17 cellular contexts compared by ENCODE assay signal in genomic region chr20:40866056-40866455, GRCh38.
A peak's percentile ranks its signal among the peaks of the same experiment; 100 is the strongest.
DNase-seq lines count a peak whose midpoint lies in the region; ATAC-seq and TF ChIP-seq lines count a peak whose summit lies in the region.
"Had no signal": no experiment of that assay in that cellular context is flagged by ENCODE, and none has a peak within 500 bp of the region (broad histone marks: within the 10 kb centered on the region; RNA-seq: fewer than 3 reads in every experiment).

No MANE protein-coding gene starts in this region.

- no peak overlapping the region for H3K4me3 ChIP-seq in heart left ventricle
- H3K4me3 ChIP-seq: BLaER1 treated with 17β-estradiol and CSF1 and Interleukin-3, amounts not matched to agents 10 nM and 100 nM had no signal

- peak overlapping the region; percentile 19 to 91 (median 78) for H3K27ac Mint-ChIP-seq in nephron
- H3K27ac Mint-ChIP-seq in activated CD8-positive, alpha-beta T cell treated with anti-CD3 and anti-CD28 coated beads, Interleukin-2, amount 10 ng/mL, durations not matched to agents 7 days and 5 days = no peak overlapping the region
- H3K27ac Mint-ChIP-seq: CD4-positive, CD25-positive, alpha-beta regulatory T cell; HFFc6 had no signal

- DNase-seq in Right ventricle myocardium inferior (ENCODE audit: missing footprints) = no peak
- DNase-seq in cardiac septum (ENCODE audit: low spot score) = no peak
- DNase-seq in heart left ventricle = peak in 3 of 5 donors; percentile 11 to 56 (median 29)
- DNase-seq in activated CD8-positive, alpha-beta T cell treated with anti-CD3 and anti-CD28 coated beads, Interleukin-2, amount 10 ng/mL, durations not matched to agents 7 days and 5 days = no peak
- no peak for DNase-seq in activated naive CD4-positive, alpha-beta T cell (lab: John Stamatoyannopoulos, UW)
- no peak for DNase-seq in dedifferentiated amniotic fluid mesenchymal stem cell (ENCODE audit: extremely low spot score)
- DNase-seq: AML-193; CD4-positive, CD25-positive, alpha-beta regulatory T cell; DND-41; GF-D8; HCEC 1CT; HFFc6 had no signal

- H3K27me3 ChIP-seq in heart left ventricle = peaks cover 0 to 7% (median 0%) of the 10 kb centered on the region in 9 donors
- H3K27me3 ChIP-seq: BLaER1 treated with 17β-estradiol and CSF1 and Interleukin-3, amounts not matched to agents 10 nM and 100 nM had no signal

- no peaks in the 10 kb centered on the region for H3K27me3 Mint-ChIP-seq in nephron (ENCODE audit: low read depth)
- H3K27me3 Mint-ChIP-seq in activated CD8-positive, alpha-beta T cell treated with anti-CD3 and anti-CD28 coated beads, Interleukin-2, amount 10 ng/mL, durations not matched to agents 7 days and 5 days (ENCODE audit: low read depth) = peaks cover 6% of the 10 kb centered on the region

- CTCF ChIA-PET in activated CD8-positive, alpha-beta T cell treated with anti-CD3 and anti-CD28 coated beads, Interleukin-2, amount 10 ng/mL, durations not matched to agents 7 days and 5 days (lab: Charles Lee) = no interaction called here

- intact Hi-C loops in Right ventricle myocardium inferior (cut with DNase I) = no loop called here
- intact Hi-C loops in cardiac septum (cut with DNase I) = no loop called here
- intact Hi-C loops in heart left ventricle (cut with DNase I) = no loop called here

- peaks cover 53% of the 10 kb centered on the region for H3K4me1 Mint-ChIP-seq in nephron
- no peaks in the 10 kb centered on the region for H3K4me1 Mint-ChIP-seq in activated CD8-positive, alpha-beta T cell treated with anti-CD3 and anti-CD28 coated beads, Interleukin-2, amount 10 ng/mL, durations not matched to agents 7 days and 5 days (ENCODE audit: low read depth)
- H3K4me1 Mint-ChIP-seq: CD4-positive, CD25-positive, alpha-beta regulatory T cell had no signal

- TF ChIP-seq CTCF in heart left ventricle (IDR thresholded peaks at IDR 0.05) (no peak), nephron (IDR thresholded peaks at IDR 0.05; ENCODE audit: unreplicated experiment in 3 of 3) (no peak)

- no peaks in the 10 kb centered on the region for H3K36me3 ChIP-seq in heart left ventricle
- H3K36me3 ChIP-seq: BLaER1 treated with 17β-estradiol and CSF1 and Interleukin-3, amounts not matched to agents 10 nM and 100 nM had no signal

- peaks cover 0 to 45% (median 18%) of the 10 kb centered on the region in 12 donors for H3K4me1 ChIP-seq in heart left ventricle

- no peaks in the 10 kb centered on the region for H3K9me3 ChIP-seq in heart left ventricle
- H3K9me3 ChIP-seq: BLaER1 treated with 17β-estradiol and CSF1 and Interleukin-3, amounts not matched to agents 10 nM and 100 nM had no signal

- no peaks in the 10 kb centered on the region for H3K36me3 Mint-ChIP-seq in nephron (ENCODE audit: low read depth)
- H3K36me3 Mint-ChIP-seq in activated CD8-positive, alpha-beta T cell treated with anti-CD3 and anti-CD28 coated beads, Interleukin-2, amount 10 ng/mL, durations not matched to agents 7 days and 5 days (ENCODE audit: low read depth) = no peaks in the 10 kb centered on the region
- H3K36me3 Mint-ChIP-seq: CD4-positive, CD25-positive, alpha-beta regulatory T cell had no signal

- peak overlapping the region in 1 of 12 donors; percentile 48 for H3K27ac ChIP-seq in heart left ventricle
- H3K27ac ChIP-seq: 22Rv1; BLaER1 treated with 17β-estradiol and CSF1 and Interleukin-3, amounts not matched to agents 10 nM and 100 nM had no signal

- POLR2A ChIA-PET in activated CD8-positive, alpha-beta T cell treated with anti-CD3 and anti-CD28 coated beads, Interleukin-2, amount 10 ng/mL, durations not matched to agents 7 days and 5 days (lab: Charles Lee) = no interaction called here

- peak overlapping the region in 2 of 3 experiments; percentile 19 to 42 for H3K4me3 Mint-ChIP-seq in nephron
- no peak overlapping the region for H3K4me3 Mint-ChIP-seq in activated CD8-positive, alpha-beta T cell treated with anti-CD3 and anti-CD28 coated beads, Interleukin-2, amount 10 ng/mL, durations not matched to agents 7 days and 5 days
- H3K4me3 Mint-ChIP-seq: CD4-positive, CD25-positive, alpha-beta regulatory T cell; HFFc6 had no signal

- TF ChIP-seq POLR2A in heart left ventricle (IDR thresholded peaks at IDR 0.05) = no peak

- ATAC-seq in Right ventricle myocardium inferior (peak; percentile 74), heart left ventricle (peak in 3 of 4 donors; percentile 14 to 22 (median 21)), GM18858 (IDR thresholded peaks at IDR 0.05; ENCODE audit: unreplicated experiment) (no peak)
- no peak for ATAC-seq in activated CD8-positive, alpha-beta T cell treated with anti-CD3 and anti-CD28 coated beads, Interleukin-2, amount 10 ng/mL, durations not matched to agents 7 days and 5 days
- ATAC-seq: HepG2 had no signal

- 33 to 69% (median 53%) methylated on average over 1 of the region's 1 CpG for WGBS in heart left ventricle, 4 donors

- no peaks in the 10 kb centered on the region for H3K9me3 Mint-ChIP-seq in nephron
- H3K9me3 Mint-ChIP-seq in activated CD8-positive, alpha-beta T cell treated with anti-CD3 and anti-CD28 coated beads, Interleukin-2, amount 10 ng/mL, durations not matched to agents 7 days and 5 days (ENCODE audit: insufficient read depth) = no peaks in the 10 kb centered on the region
- H3K9me3 Mint-ChIP-seq: HFFc6 had no signal

Comparison
In these comparisons a context has a peak if more than half of its experiments do, and no peak if none do; other contexts are left out.
1. DNase-seq: peak in heart left ventricle (3 of 5); none in Right ventricle myocardium inferior (single experiment), cardiac septum (single experiment), activated CD8-positive, alpha-beta T cell treated with anti-CD3 and anti-CD28 coated beads, Interleukin-2, amount 10 ng/mL, durations not matched to agents 7 days and 5 days (single experiment), activated naive CD4-positive, alpha-beta T cell (0 of 4) and dedifferentiated amniotic fluid mesenchymal stem cell (single experiment).
2. ATAC-seq: peak in Right ventricle myocardium inferior (single experiment) and heart left ventricle (3 of 4); none in GM18858 (single experiment) and activated CD8-positive, alpha-beta T cell treated with anti-CD3 and anti-CD28 coated beads, Interleukin-2, amount 10 ng/mL, durations not matched to agents 7 days and 5 days (single experiment).